In genomic region chr17:68205251-68205807, GRCh38 we compare ENCODE assay signal across 8 cellular contexts. TPM values are rescaled to one million over a fixed set of nuclear protein-coding genes. Genes with fewer than 3 reads are reported as not detected.
DNase-seq lines count a peak whose midpoint lies in the region; ATAC-seq and TF ChIP-seq lines count a peak whose summit lies in the region.

No MANE protein-coding gene starts in this region.

- H3K4me3 ChIP-seq in GM12875 (ENCODE audit: low read depth, low read length) (peak overlapping the region; percentile 77), right cardiac atrium (ENCODE audit: low read length) (peak overlapping the region; percentile 81), rectal smooth muscle tissue (ENCODE audit: low read length) (peak overlapping the region; percentile 91), aorta (ENCODE audit: low read length in 2 of 2) (peak overlapping the region; percentile 72 to 84)

- H3K36me3 ChIP-seq in rectal smooth muscle tissue (ENCODE audit: control insufficient read depth, insufficient read depth, low read length) = no peaks in the 10 kb centered on the region
- no peaks in the 10 kb centered on the region for H3K36me3 ChIP-seq in aorta (ENCODE audit: control insufficient read depth in 1 of 2, insufficient read depth in 2 of 2, low read length in 1 of 2)

- H3K9ac ChIP-seq in rectal smooth muscle tissue (ENCODE audit: low read length) = peak overlapping the region; percentile 21

- H3K9me3 ChIP-seq in right cardiac atrium (ENCODE audit: control insufficient read depth, low read length) (no peaks in the 10 kb centered on the region), aorta (ENCODE audit: control insufficient read depth, low read length) (no peaks in the 10 kb centered on the region)

- no peaks in the 10 kb centered on the region for H3K27me3 ChIP-seq in right cardiac atrium (ENCODE audit: control insufficient read depth, insufficient read depth)
- peaks cover 4% of the 10 kb centered on the region for H3K27me3 ChIP-seq in rectal smooth muscle tissue (ENCODE audit: control insufficient read depth, insufficient read depth, low read length)
- no peaks in the 10 kb centered on the region for H3K27me3 ChIP-seq in aorta (ENCODE audit: control insufficient read depth in 1 of 2, insufficient read depth in 2 of 2, low read length in 1 of 2)

- H3K4me1 ChIP-seq in right cardiac atrium (ENCODE audit: control insufficient read depth, insufficient read depth, low read length) (no peaks in the 10 kb centered on the region), rectal smooth muscle tissue (ENCODE audit: control insufficient read depth, insufficient read depth, low read length) (peaks cover 5% of the 10 kb centered on the region), aorta (ENCODE audit: control insufficient read depth in 1 of 2, insufficient read depth in 2 of 2, low read length in 2 of 2) (peaks cover 0 to 2% of the 10 kb centered on the region in 2 donors)

- under 1% methylated on average over 71 of the region's 71 CpGs for WGBS in right cardiac atrium
- 1% methylated on average over 56 to 71 of the region's 71 CpGs for WGBS in aorta, 2 donors

- intact Hi-C loops in right cardiac atrium (cut with DNase I) = loop anchor here in 2 of 4 donors (5.0 kb wide), 1 partner anchor 42 kb away; the partner anchor contains the start of gene AMZ2 (in 2 of the 2)
- intact Hi-C loops in aorta (cut with DNase I) = loop anchor here in 1 of 2 donors (5.0 to 10.0 kb wide), 2 partner anchors 42 to 101 kb away; partner anchors contain the start of gene AMZ2

- TF ChIP-seq CTCF in GM12875 (IDR thresholded peaks at IDR 0.05; ENCODE audit: borderline replicate concordance, insufficient read depth, low read depth, low read length) = peak; percentile 97

- DNase-seq in NCI-H1092 treated with DMSO at 0.1 percent for 48 hours (lab: John Stamatoyannopoulos, UW) (peak; percentile 84), T follicular helper cell (ENCODE audit: low read depth) (peak; percentile 90), amniotic stem cell (lab: John Stamatoyannopoulos, UW) (peak; percentile 80), right cardiac atrium (peak; percentile 92 to 98 (median 97)), aorta (peak; percentile 96 to 98)

- H3K27ac ChIP-seq in right cardiac atrium (ENCODE audit: low read length) = peak overlapping the region; percentile 85
- peak overlapping the region; percentile 80 for H3K27ac ChIP-seq in rectal smooth muscle tissue (ENCODE audit: low read depth, low read length)
- H3K27ac ChIP-seq in aorta (ENCODE audit: low read depth in 1 of 2, low read length in 2 of 2) = no peak overlapping the region

- ATAC-seq in HG02642 (IDR thresholded peaks at IDR 0.05; ENCODE audit: poor library complexity, unreplicated experiment) (peak; percentile 92), right cardiac atrium (peak; percentile 95 to 96), aorta (ENCODE audit: low FRiP score) (peak; percentile 96)

RNA-seq across cellular contexts. Expression of gene AMZ2, which starts 42.5 kb away (rescaled TPM):
- total RNA-seq in right cardiac atrium (10 to 100 TPM; 73.9 to 98.3 (median 93.0) TPM), aorta (10 to 100 TPM; 32.4 to 47.9 TPM)
- polyA plus RNA-seq in right cardiac atrium (97.6 TPM), aorta (10 to 100 TPM; 51.5 to 75.3 TPM)

Comparison
In these comparisons a context has a peak if more than half of its experiments do, and no peak if none do; other contexts are left out.
1. H3K27ac ChIP-seq: peak in right cardiac atrium (single experiment) and rectal smooth muscle tissue (single experiment); none in aorta (0 of 2).
2. Peak in every context shown above with its lines, with median percentiles within 50 percentile points of each other: H3K4me3 ChIP-seq, ATAC-seq and DNase-seq.